ENCODE assay signal across 20 cellular contexts in genomic region chr3:13222891-13223573, GRCh38.
DNase-seq lines count a peak whose midpoint lies in the region; FAIRE-seq and TF ChIP-seq lines count a peak whose summit lies in the region.
"Had no signal": no experiment of that assay in that cellular context is flagged by ENCODE, and none has a peak within 500 bp of the region (broad histone marks: within the 10 kb centered on the region; RNA-seq: fewer than 3 reads in every experiment).

No MANE protein-coding gene starts in this region.

- no peaks in the 10 kb centered on the region for H3F3A ChIP-seq in Loucy (ENCODE audit: low read depth)

- peak overlapping the region; percentile 1 for H3K4me2 ChIP-seq in Loucy (ENCODE audit: low read depth, low read length, poor library complexity, severe bottlenecking)

- FAIRE-seq in kidney (lab: Jason Lieb, UNC), result no peak
- FAIRE-seq: A204.1, GM12892 had no signal

- H3K9me2 ChIP-seq in Loucy (replicated peaks; ENCODE audit: low read depth, low read length), result no peaks in the 10 kb centered on the region

- no peaks in the 10 kb centered on the region for H4K20me1 ChIP-seq in Loucy (ENCODE audit: insufficient read depth, low read length, poor library complexity, severe bottlenecking)

- intact Hi-C loops in left ventricle myocardium inferior (cut with micrococcal nuclease), result no loop called here
- intact Hi-C loops in cardiac septum (cut with DNase I), result no loop called here
- intact Hi-C loops in kidney (cut with DNase I), result no loop called here

- H2AFZ ChIP-seq in Loucy (ENCODE audit: low read length), result no peak overlapping the region

- H3K4me3 ChIP-seq in left ventricle myocardium inferior, result no peak overlapping the region
- H3K4me3 ChIP-seq in Loucy (ENCODE audit: low read length, poor library complexity, severe bottlenecking), result no peak overlapping the region
- no peak overlapping the region for H3K4me3 ChIP-seq in kidney (ENCODE audit: low read length in 2 of 2)
- H3K4me3 ChIP-seq: MG63, SJCRH30 had no signal

- H3K27me3 ChIP-seq in left ventricle myocardium inferior (ENCODE audit: low read depth), result peaks cover 7% of the 10 kb centered on the region
- H3K27me3 ChIP-seq in Loucy (ENCODE audit: insufficient read depth, low read length, poor library complexity, severe bottlenecking), result no peaks in the 10 kb centered on the region
- H3K27me3 ChIP-seq: MG63 had no signal

- no peak overlapping the region for H3K9ac ChIP-seq in Loucy (ENCODE audit: low read depth, low read length, poor library complexity, severe bottlenecking)
- no peak overlapping the region for H3K9ac ChIP-seq in kidney (ENCODE audit: low read length in 2 of 2)

- no peaks in the 10 kb centered on the region for H3K9me3 ChIP-seq in left ventricle myocardium inferior (replicated peaks)
- H3K9me3 ChIP-seq in Loucy (ENCODE audit: insufficient read depth, low read depth, low read length), result no peaks in the 10 kb centered on the region
- no peaks in the 10 kb centered on the region for H3K9me3 ChIP-seq in kidney (ENCODE audit: control insufficient read depth in 1 of 2, low read length in 2 of 2)
- H3K9me3 ChIP-seq: MG63, SJCRH30 had no signal

- H3K79me2 ChIP-seq in Loucy (ENCODE audit: insufficient read depth, low read length), result no peaks in the 10 kb centered on the region

- TF ChIP-seq CTCF in left ventricle myocardium inferior (IDR thresholded peaks at IDR 0.05; ENCODE audit: borderline replicate concordance) (peak; percentile 12), Loucy (conservative IDR thresholded peaks at IDR 0.05; ENCODE audit: low read length) (no peak), kidney (IDR thresholded peaks at IDR 0.05; ENCODE audit: borderline replicate concordance, extremely low read depth, insufficient read depth) (no peak)

- no peaks in the 10 kb centered on the region for H3K36me3 ChIP-seq in left ventricle myocardium inferior
- H3K36me3 ChIP-seq in Loucy (ENCODE audit: insufficient read depth, low read length), result no peaks in the 10 kb centered on the region
- no peaks in the 10 kb centered on the region for H3K36me3 ChIP-seq in kidney (ENCODE audit: control insufficient read depth in 1 of 2, insufficient read depth in 2 of 2, low read length in 2 of 2)
- H3K36me3 ChIP-seq: MG63, SJCRH30 had no signal

- DNase-seq in left ventricle myocardium inferior, result no peak
- DNase-seq in cardiac septum (ENCODE audit: low spot score), result no peak
- peak; percentile 39 for DNase-seq in kidney
- DNase-seq in AG20443 (ENCODE audit: low spot score), result no peak
- DNase-seq in NCI-H187 treated with DMSO at 0.1 percent for 48 hours (lab: John Stamatoyannopoulos, UW), result no peak
- DNase-seq in NCI-H1092 treated with DMSO at 0.1 percent for 48 hours (lab: John Stamatoyannopoulos, UW), result no peak
- DNase-seq: AML-193; CD8-positive, alpha-beta T cell; DMS79 treated with DMSO at 0.1 percent for 48 hours; GOT3; HCEC 1CT; KBM-7; MG63; NCI-H2029 treated with DMSO at 0.1 percent for 48 hours; NCI-H446 treated with DMSO at 0.1 percent for 48 hours; SJCRH30 had no signal

- H3K27ac ChIP-seq in left ventricle myocardium inferior (replicated peaks), result peak overlapping the region; percentile 46
- H3K27ac ChIP-seq in kidney (ENCODE audit: low read depth in 2 of 2, low read length in 2 of 2), result no peak overlapping the region
- H3K27ac ChIP-seq: C4-2B, SJCRH30 had no signal

- H3K4me1 ChIP-seq in left ventricle myocardium inferior (peaks cover 23% of the 10 kb centered on the region), Loucy (ENCODE audit: insufficient read depth, low read length, poor library complexity, severe bottlenecking) (peaks cover 9% of the 10 kb centered on the region), kidney (ENCODE audit: control insufficient read depth in 1 of 2, insufficient read depth in 1 of 2, low read depth in 1 of 2, low read length in 2 of 2) (no peaks in the 10 kb centered on the region)
- H3K4me1 ChIP-seq: SJCRH30 had no signal
